17 cellular contexts compared by ENCODE assay signal in genomic region chr4:60923075-60923474, GRCh38.
"Had no signal": no experiment of that assay in that cellular context is flagged by ENCODE, and none has a peak within 500 bp of the region (broad histone marks: within the 10 kb centered on the region; RNA-seq: fewer than 3 reads in every experiment).

No MANE protein-coding gene starts in this region.

- H3K9me3 ChIP-seq: lower lobe of right lung, thoracic aorta had no signal

- H3K9me3 Mint-ChIP-seq: activated CD4-positive, alpha-beta T cell treated with anti-CD3 and anti-CD28 coated beads, Interleukin-2, amount 10 ng/mL, durations not matched to agents 24 days and 14 days; brain; nephron progenitor cell had no signal

- H3K36me3 ChIP-seq: lower lobe of right lung, thoracic aorta had no signal

- H3K4me3 ChIP-seq: dorsolateral prefrontal cortex, hepatocyte, lower lobe of right lung, thoracic aorta had no signal

- H3K4me3 Mint-ChIP-seq: activated CD4-positive, alpha-beta T cell treated with anti-CD3 and anti-CD28 coated beads, Interleukin-2, amount 10 ng/mL, durations not matched to agents 24 days and 14 days; activated CD8-positive, alpha-beta T cell treated with anti-CD3 and anti-CD28 coated beads for 36 hours; activated T-cell treated with anti-CD3 and anti-CD28 coated beads, Interleukin-2, amount 50 U/mL, for 24 hours; brain; nephron progenitor cell; stimulated activated naive B cell treated with anti-CD40 and anti-IgM and Interleukin-4, amounts not matched to agents 10 μg/mL and 1 μg/mL and 100 μg/mL, for 72 hours had no signal

- H3K27ac ChIP-seq: dorsolateral prefrontal cortex, foreskin keratinocyte, hepatocyte, lower lobe of right lung, thoracic aorta had no signal

- H3K27me3 Mint-ChIP-seq: activated CD4-positive, alpha-beta T cell treated with anti-CD3 and anti-CD28 coated beads, Interleukin-2, amount 10 ng/mL, durations not matched to agents 24 days and 14 days; activated CD8-positive, alpha-beta T cell treated with anti-CD3 and anti-CD28 coated beads for 36 hours; activated T-cell treated with anti-CD3 and anti-CD28 coated beads, Interleukin-2, amount 50 U/mL, for 24 hours; brain; progenitor cell of endocrine pancreas; stimulated activated naive B cell treated with anti-CD40 and anti-IgM and Interleukin-4, amounts not matched to agents 10 μg/mL and 1 μg/mL and 100 μg/mL, for 72 hours had no signal

- H3K4me1 ChIP-seq: foreskin keratinocyte, lower lobe of right lung had no signal

- H3K4me2 ChIP-seq: hepatocyte had no signal

- H3K27me3 ChIP-seq: dorsolateral prefrontal cortex, hepatocyte had no signal

- H3K27ac Mint-ChIP-seq: activated CD4-positive, alpha-beta T cell treated with anti-CD3 and anti-CD28 coated beads, Interleukin-2, amount 10 ng/mL, durations not matched to agents 24 days and 14 days; activated CD8-positive, alpha-beta T cell treated with anti-CD3 and anti-CD28 coated beads for 36 hours; activated T-cell treated with anti-CD3 and anti-CD28 coated beads, Interleukin-2, amount 50 U/mL, for 24 hours; activated T-helper 2 cell treated with anti-CD3 and anti-CD28 coated beads, Interferon-gamma antibody, Interleukin-2, Interleukin-4, amounts not matched to agents 10 μg/mL and 5 μg/mL and 100 μg/mL, durations not matched to agents 14 hours and 24 hours and 36 hours; brain; nephron progenitor cell; progenitor cell of endocrine pancreas; stimulated activated naive B cell treated with anti-CD40 and anti-IgM and Interleukin-4, amounts not matched to agents 10 μg/mL and 1 μg/mL and 100 μg/mL, for 72 hours had no signal

- H3K4me1 Mint-ChIP-seq: activated CD4-positive, alpha-beta T cell treated with anti-CD3 and anti-CD28 coated beads, Interleukin-2, amount 10 ng/mL, durations not matched to agents 24 days and 14 days; brain; nephron progenitor cell; stimulated activated naive B cell treated with anti-CD40 and anti-IgM and Interleukin-4, amounts not matched to agents 10 μg/mL and 1 μg/mL and 100 μg/mL, for 72 hours had no signal

- DNase-seq: activated CD4-positive, alpha-beta T cell treated with anti-CD3 and anti-CD28 coated beads, Interleukin-2, amount 10 ng/mL, durations not matched to agents 24 days and 14 days; activated CD8-positive, alpha-beta T cell treated with anti-CD3 and anti-CD28 coated beads for 36 hours; activated naive CD4-positive, alpha-beta T cell treated with Interleukin-2 at 50 U/mL for 16 hours; activated T-cell treated with anti-CD3 and anti-CD28 coated beads, Interleukin-2, amount 50 U/mL, for 24 hours; central memory CD4-positive, alpha-beta T cell; dorsolateral prefrontal cortex; foreskin keratinocyte; islet precursor cell; left colon; lower lobe of right lung; nephron progenitor cell; stimulated activated naive B cell treated with anti-CD40 and anti-IgM and Interleukin-4, amounts not matched to agents 10 μg/mL and 1 μg/mL and 100 μg/mL, for 72 hours had no signal

- H2AFZ ChIP-seq: hepatocyte had no signal

- H3K36me3 Mint-ChIP-seq: brain; stimulated activated naive B cell treated with anti-CD40 and anti-IgM and Interleukin-4, amounts not matched to agents 10 μg/mL and 1 μg/mL and 100 μg/mL, for 72 hours had no signal

- ATAC-seq: activated CD8-positive, alpha-beta T cell treated with anti-CD3 and anti-CD28 coated beads for 36 hours; foreskin keratinocyte; left colon; lower lobe of right lung; stimulated activated naive B cell treated with anti-CD40 and anti-IgM and Interleukin-4, amounts not matched to agents 10 μg/mL and 1 μg/mL and 100 μg/mL, for 72 hours had no signal

- H3K79me2 ChIP-seq: hepatocyte had no signal
